ENCODE assay signal across 1 cellular context in genomic region chr7:107048783-107049418, GRCh38.
TF ChIP-seq lines count a peak whose summit lies in the region.

No MANE protein-coding gene starts in this region.

TF ChIP-seq in SK-N-SH, 30 proteins besides CTCF, POLR2A, EP300 and RAD21 (continued from another document):
- peak; percentile 62 for TF ChIP-seq PBX3 (IDR thresholded peaks at IDR 0.05)
- TF ChIP-seq POLR2AphosphoS5 (IDR thresholded peaks at IDR 0.05; ENCODE audit: low read depth, low read length) = 0 out of 2 replicates have a peak, but pooled peaks have one; percentile 9
